ENCODE assay signal across 15 cellular contexts in the genomic region with DNA sequence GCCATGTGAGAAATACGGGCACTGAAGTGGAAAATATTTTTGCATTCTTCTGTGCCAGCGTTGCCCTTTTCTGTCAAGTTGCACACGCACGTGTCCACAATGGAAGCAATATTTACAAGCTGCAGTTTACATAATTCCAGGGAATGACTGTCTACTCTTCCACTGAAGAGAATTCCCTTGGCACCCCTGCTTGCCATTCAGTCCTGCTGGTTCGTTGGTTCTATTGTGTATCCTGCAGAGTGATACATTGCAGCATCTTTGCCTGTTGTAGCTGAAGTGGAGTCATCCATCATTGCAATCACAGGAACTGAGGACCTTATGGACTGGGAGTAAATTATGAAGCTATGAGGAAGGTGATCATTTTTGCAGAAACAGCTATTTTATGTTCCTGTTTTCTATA.
"Had no signal": no experiment of that assay in that cellular context is flagged by ENCODE, and none has a peak within 500 bp of the region (broad histone marks: within the 10 kb centered on the region; RNA-seq: fewer than 3 reads in every experiment).

No MANE protein-coding gene starts in this region.

- H3K36me3 ChIP-seq: cardiac muscle cell, right atrium auricular region, tibial artery, uterus, WERI-Rb-1 had no signal

- ATAC-seq: activated CD4-positive, alpha-beta T cell treated with anti-CD3 and anti-CD28 coated beads for 36 hours; mucosa of descending colon; naive thymus-derived CD4-positive, alpha-beta T cell; stimulated activated naive B cell treated with anti-CD40 and anti-IgM and Interleukin-4, amounts not matched to agents 10 μg/mL and 1 μg/mL and 100 μg/mL, for 72 hours had no signal

- H3K27ac Mint-ChIP-seq: activated CD4-positive, alpha-beta memory T cell treated with anti-CD3 and anti-CD28 coated beads, Interleukin-2, amount 10 ng/mL, durations not matched to agents 7 days and 5 days; activated CD4-positive, alpha-beta T cell treated with anti-CD3 and anti-CD28 coated beads for 36 hours; activated naive CD4-positive, alpha-beta T cell treated with anti-CD3 and anti-CD28 coated beads, Interleukin-2, amount 10 ng/mL, durations not matched to agents 7 days and 5 days; activated T-cell treated with anti-CD3 and anti-CD28 coated beads, Interleukin-2, amount 50 U/mL, for 24 hours; naive thymus-derived CD4-positive, alpha-beta T cell; stimulated activated naive B cell treated with anti-CD40 and anti-IgM and Interleukin-4, amounts not matched to agents 10 μg/mL and 1 μg/mL and 100 μg/mL, for 72 hours had no signal

- H3K27ac ChIP-seq: cardiac muscle cell, right atrium auricular region, tibial artery, uterus, WERI-Rb-1 had no signal

- H3K27me3 ChIP-seq: cardiac muscle cell, right atrium auricular region, tibial artery, uterus had no signal

- DNase-seq: activated CD4-positive, alpha-beta memory T cell treated with anti-CD3 and anti-CD28 coated beads, Interleukin-2, amount 10 ng/mL, durations not matched to agents 7 days and 5 days; activated CD4-positive, alpha-beta T cell treated with anti-CD3 and anti-CD28 coated beads for 36 hours; activated naive CD4-positive, alpha-beta T cell treated with anti-CD3 and anti-CD28 coated beads, Interleukin-2, amount 10 ng/mL, durations not matched to agents 7 days and 5 days; activated T-cell treated with anti-CD3 and anti-CD28 coated beads, Interleukin-2, amount 50 U/mL, for 24 hours; islet precursor cell; mucosa of descending colon; naive thymus-derived CD4-positive, alpha-beta T cell; stimulated activated CD4-positive, alpha-beta T cell treated with anti-CD3 and anti-CD28 coated beads, Interleukin-15, amount 100 ng/mL, for 24 hours; stimulated activated CD4-positive, alpha-beta T cell treated with anti-CD3 and anti-CD28 coated beads, Interleukin-4, amount 100 ng/mL, for 1 hour; stimulated activated naive B cell treated with anti-CD40 and anti-IgM and Interleukin-4, amounts not matched to agents 10 μg/mL and 1 μg/mL and 100 μg/mL, for 72 hours; tibial artery; uterus; WERI-Rb-1 had no signal

- H3K4me3 Mint-ChIP-seq: activated CD4-positive, alpha-beta memory T cell treated with anti-CD3 and anti-CD28 coated beads, Interleukin-2, amount 10 ng/mL, durations not matched to agents 7 days and 5 days; activated CD4-positive, alpha-beta T cell treated with anti-CD3 and anti-CD28 coated beads for 36 hours; activated naive CD4-positive, alpha-beta T cell treated with anti-CD3 and anti-CD28 coated beads, Interleukin-2, amount 10 ng/mL, durations not matched to agents 7 days and 5 days; activated T-cell treated with anti-CD3 and anti-CD28 coated beads, Interleukin-2, amount 50 U/mL, for 24 hours; naive thymus-derived CD4-positive, alpha-beta T cell; stimulated activated naive B cell treated with anti-CD40 and anti-IgM and Interleukin-4, amounts not matched to agents 10 μg/mL and 1 μg/mL and 100 μg/mL, for 72 hours had no signal

- H3K4me1 ChIP-seq: right atrium auricular region, tibial artery, uterus had no signal

- H3K27me3 Mint-ChIP-seq: activated CD4-positive, alpha-beta memory T cell treated with anti-CD3 and anti-CD28 coated beads, Interleukin-2, amount 10 ng/mL, durations not matched to agents 7 days and 5 days; activated CD4-positive, alpha-beta T cell treated with anti-CD3 and anti-CD28 coated beads for 36 hours; activated naive CD4-positive, alpha-beta T cell treated with anti-CD3 and anti-CD28 coated beads, Interleukin-2, amount 10 ng/mL, durations not matched to agents 7 days and 5 days; activated T-cell treated with anti-CD3 and anti-CD28 coated beads, Interleukin-2, amount 50 U/mL, for 24 hours; naive thymus-derived CD4-positive, alpha-beta T cell; stimulated activated naive B cell treated with anti-CD40 and anti-IgM and Interleukin-4, amounts not matched to agents 10 μg/mL and 1 μg/mL and 100 μg/mL, for 72 hours had no signal

- H3K4me3 ChIP-seq: cardiac muscle cell, mucosa of descending colon, right atrium auricular region, tibial artery, uterus had no signal

- H3K9me3 ChIP-seq: mucosa of descending colon, right atrium auricular region, tibial artery, uterus had no signal

- H3K4me1 Mint-ChIP-seq: activated CD4-positive, alpha-beta memory T cell treated with anti-CD3 and anti-CD28 coated beads, Interleukin-2, amount 10 ng/mL, durations not matched to agents 7 days and 5 days; activated CD4-positive, alpha-beta T cell treated with anti-CD3 and anti-CD28 coated beads for 36 hours; activated naive CD4-positive, alpha-beta T cell treated with anti-CD3 and anti-CD28 coated beads, Interleukin-2, amount 10 ng/mL, durations not matched to agents 7 days and 5 days; naive thymus-derived CD4-positive, alpha-beta T cell; stimulated activated naive B cell treated with anti-CD40 and anti-IgM and Interleukin-4, amounts not matched to agents 10 μg/mL and 1 μg/mL and 100 μg/mL, for 72 hours had no signal

- H3K36me3 Mint-ChIP-seq: activated naive CD4-positive, alpha-beta T cell treated with anti-CD3 and anti-CD28 coated beads, Interleukin-2, amount 10 ng/mL, durations not matched to agents 7 days and 5 days; naive thymus-derived CD4-positive, alpha-beta T cell; stimulated activated naive B cell treated with anti-CD40 and anti-IgM and Interleukin-4, amounts not matched to agents 10 μg/mL and 1 μg/mL and 100 μg/mL, for 72 hours had no signal
